Comparison of ENCODE assay signal across 18 cellular contexts in genomic region chr11:130092661-130093060, GRCh38.
"Had no signal": no experiment of that assay in that cellular context is flagged by ENCODE, and none has a peak within 500 bp of the region (broad histone marks: within the 10 kb centered on the region; RNA-seq: fewer than 3 reads in every experiment).

No MANE protein-coding gene starts in this region.

- H3K9me3 ChIP-seq: ascending aorta, gastroesophageal sphincter, heart right ventricle, ovary, sigmoid colon, thoracic aorta had no signal

- H3K27ac ChIP-seq: ascending aorta, gastroesophageal sphincter, heart right ventricle, ovary, sigmoid colon, thoracic aorta had no signal

- H3K4me3 Mint-ChIP-seq: activated CD4-positive, alpha-beta memory T cell treated with anti-CD3 and anti-CD28 coated beads for 36 hours; activated CD8-positive, alpha-beta memory T cell treated with anti-CD3 and anti-CD28 coated beads, Interleukin-2, amount 10 ng/mL, durations not matched to agents 7 days and 5 days; activated naive CD4-positive, alpha-beta T cell treated with anti-CD3 and anti-CD28 coated beads for 36 hours; neural crest cell; T-helper 1 cell treated with Interleukin-12 subunit alpha and Interleukin-12 subunit beta and Interleukin-4 antibody, amounts not matched to agents 30 μg/mL and 1 μg/mL, for 36 hours had no signal

- H3K36me3 Mint-ChIP-seq: activated CD4-positive, alpha-beta memory T cell treated with anti-CD3 and anti-CD28 coated beads for 36 hours; activated CD8-positive, alpha-beta memory T cell treated with anti-CD3 and anti-CD28 coated beads, Interleukin-2, amount 10 ng/mL, durations not matched to agents 7 days and 5 days had no signal

- ATAC-seq: activated CD8-positive, alpha-beta memory T cell treated with anti-CD3 and anti-CD28 coated beads, Interleukin-2, amount 10 ng/mL, durations not matched to agents 7 days and 5 days; gastroesophageal sphincter; heart right ventricle; left colon had no signal

- H3K4me3 ChIP-seq: ascending aorta, gastroesophageal sphincter, heart right ventricle, lung, ovary, sigmoid colon, thoracic aorta had no signal

- H3K9me3 Mint-ChIP-seq: activated CD4-positive, alpha-beta memory T cell treated with anti-CD3 and anti-CD28 coated beads for 36 hours; activated naive CD4-positive, alpha-beta T cell treated with anti-CD3 and anti-CD28 coated beads for 36 hours; activated T-helper 2 cell treated with anti-CD3 and anti-CD28 coated beads, Interferon-gamma antibody, Interleukin-2, Interleukin-4, amounts not matched to agents 10 μg/mL and 5 μg/mL and 100 μg/mL, durations not matched to agents 14 hours and 24 hours and 36 hours; T-helper 1 cell treated with Interleukin-12 subunit alpha and Interleukin-12 subunit beta and Interleukin-4 antibody, amounts not matched to agents 30 μg/mL and 1 μg/mL, for 36 hours had no signal

- H3K27ac Mint-ChIP-seq: activated CD4-positive, alpha-beta memory T cell treated with anti-CD3 and anti-CD28 coated beads for 36 hours; activated CD8-positive, alpha-beta memory T cell treated with anti-CD3 and anti-CD28 coated beads, Interleukin-2, amount 10 ng/mL, durations not matched to agents 7 days and 5 days; activated naive CD4-positive, alpha-beta T cell treated with anti-CD3 and anti-CD28 coated beads for 36 hours; activated T-helper 2 cell treated with anti-CD3 and anti-CD28 coated beads, Interferon-gamma antibody, Interleukin-2, Interleukin-4, amounts not matched to agents 10 μg/mL and 5 μg/mL and 100 μg/mL, durations not matched to agents 14 hours and 24 hours and 36 hours; T-helper 1 cell treated with Interleukin-12 subunit alpha and Interleukin-12 subunit beta and Interleukin-4 antibody, amounts not matched to agents 30 μg/mL and 1 μg/mL, for 36 hours had no signal

- H3K36me3 ChIP-seq: ascending aorta, gastroesophageal sphincter, heart right ventricle, ovary, sigmoid colon, thoracic aorta had no signal

- H3K27me3 ChIP-seq: ascending aorta, gastroesophageal sphincter, heart right ventricle, ovary, sigmoid colon had no signal

- DNase-seq: activated CD4-positive, alpha-beta memory T cell treated with anti-CD3 and anti-CD28 coated beads for 36 hours; activated CD8-positive, alpha-beta memory T cell treated with anti-CD3 and anti-CD28 coated beads, Interleukin-2, amount 10 ng/mL, durations not matched to agents 7 days and 5 days; activated naive CD4-positive, alpha-beta T cell treated with anti-CD3 and anti-CD28 coated beads for 36 hours; activated T-cell treated with anti-CD3 and anti-CD28 coated beads, Interleukin-2, amount 50 U/mL, for 1 hour; dermis blood vessel endothelial cell; heart right ventricle; left colon; midbrain; ovary; sigmoid colon; stimulated activated CD4-positive, alpha-beta T cell treated with anti-CD3 and anti-CD28 coated beads, Interleukin-2, amount 100 ng/mL, for 24 hours had no signal

- H3K27me3 Mint-ChIP-seq: activated CD4-positive, alpha-beta memory T cell treated with anti-CD3 and anti-CD28 coated beads for 36 hours; activated CD8-positive, alpha-beta memory T cell treated with anti-CD3 and anti-CD28 coated beads, Interleukin-2, amount 10 ng/mL, durations not matched to agents 7 days and 5 days had no signal
